In the genomic region with DNA sequence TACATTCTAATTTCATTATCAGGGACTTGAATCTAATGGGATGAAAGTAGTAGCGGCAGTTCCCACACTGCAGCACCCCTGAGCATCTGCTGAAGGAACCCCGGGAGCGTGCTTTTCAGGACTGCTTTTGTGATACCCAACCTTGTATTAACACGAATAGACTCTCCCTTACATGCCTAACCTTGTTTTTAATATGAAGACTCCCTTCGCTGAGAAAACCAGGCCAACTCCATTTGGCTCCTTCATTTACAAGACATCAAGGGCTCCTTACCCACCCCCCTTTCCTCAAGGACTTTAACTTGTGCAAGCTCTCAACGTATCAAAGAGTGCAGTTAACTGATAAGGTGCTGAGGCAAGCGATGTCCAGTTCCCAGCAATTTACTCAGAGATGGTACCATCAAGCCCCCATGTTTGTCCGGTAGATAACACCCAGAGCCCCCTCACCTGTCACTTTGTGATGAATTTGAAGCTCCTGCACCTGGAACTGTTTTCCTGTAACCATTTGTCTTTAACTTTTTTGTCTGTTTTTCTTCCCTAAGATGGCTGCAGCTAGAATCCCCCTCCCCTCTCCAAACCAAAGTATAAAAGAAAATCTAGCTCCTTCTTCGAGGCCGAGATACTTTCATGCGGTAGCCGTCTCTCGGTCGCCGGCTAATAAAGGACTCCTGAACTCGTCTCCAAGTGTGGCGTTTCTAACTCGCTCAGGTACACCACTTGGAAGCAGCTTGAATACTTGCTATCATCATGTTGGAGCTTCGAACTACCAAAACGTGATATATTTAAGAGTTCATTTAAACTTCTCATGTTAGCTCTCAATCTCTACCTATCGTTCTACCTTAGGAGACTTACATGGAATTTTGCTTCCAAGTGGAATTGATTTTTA, we compare ENCODE assay signal across 1 cellular context.
TF ChIP-seq lines count a peak whose summit lies in the region.

No MANE protein-coding gene starts in this region.

TF ChIP-seq in WTC11, 78 proteins besides CTCF, POLR2A, EP300 and RAD21 (continued from another document):
- TF ChIP-seq, protein P1, sequence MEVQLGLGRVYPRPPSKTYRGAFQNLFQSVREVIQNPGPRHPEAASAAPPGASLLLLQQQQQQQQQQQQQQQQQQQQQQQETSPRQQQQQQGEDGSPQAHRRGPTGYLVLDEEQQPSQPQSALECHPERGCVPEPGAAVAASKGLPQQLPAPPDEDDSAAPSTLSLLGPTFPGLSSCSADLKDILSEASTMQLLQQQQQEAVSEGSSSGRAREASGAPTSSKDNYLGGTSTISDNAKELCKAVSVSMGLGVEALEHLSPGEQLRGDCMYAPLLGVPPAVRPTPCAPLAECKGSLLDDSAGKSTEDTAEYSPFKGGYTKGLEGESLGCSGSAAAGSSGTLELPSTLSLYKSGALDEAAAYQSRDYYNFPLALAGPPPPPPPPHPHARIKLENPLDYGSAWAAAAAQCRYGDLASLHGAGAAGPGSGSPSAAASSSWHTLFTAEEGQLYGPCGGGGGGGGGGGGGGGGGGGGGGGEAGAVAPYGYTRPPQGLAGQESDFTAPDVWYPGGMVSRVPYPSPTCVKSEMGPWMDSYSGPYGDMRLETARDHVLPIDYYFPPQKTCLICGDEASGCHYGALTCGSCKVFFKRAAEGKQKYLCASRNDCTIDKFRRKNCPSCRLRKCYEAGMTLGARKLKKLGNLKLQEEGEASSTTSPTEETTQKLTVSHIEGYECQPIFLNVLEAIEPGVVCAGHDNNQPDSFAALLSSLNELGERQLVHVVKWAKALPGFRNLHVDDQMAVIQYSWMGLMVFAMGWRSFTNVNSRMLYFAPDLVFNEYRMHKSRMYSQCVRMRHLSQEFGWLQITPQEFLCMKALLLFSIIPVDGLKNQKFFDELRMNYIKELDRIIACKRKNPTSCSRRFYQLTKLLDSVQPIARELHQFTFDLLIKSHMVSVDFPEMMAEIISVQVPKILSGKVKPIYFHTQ (CRISPR knock-in tag; IDR thresholded peaks at IDR 0.05), result 0 out of 2 replicates have a peak, but pooled peaks have one; percentile 13
- TF ChIP-seq, protein P2, sequence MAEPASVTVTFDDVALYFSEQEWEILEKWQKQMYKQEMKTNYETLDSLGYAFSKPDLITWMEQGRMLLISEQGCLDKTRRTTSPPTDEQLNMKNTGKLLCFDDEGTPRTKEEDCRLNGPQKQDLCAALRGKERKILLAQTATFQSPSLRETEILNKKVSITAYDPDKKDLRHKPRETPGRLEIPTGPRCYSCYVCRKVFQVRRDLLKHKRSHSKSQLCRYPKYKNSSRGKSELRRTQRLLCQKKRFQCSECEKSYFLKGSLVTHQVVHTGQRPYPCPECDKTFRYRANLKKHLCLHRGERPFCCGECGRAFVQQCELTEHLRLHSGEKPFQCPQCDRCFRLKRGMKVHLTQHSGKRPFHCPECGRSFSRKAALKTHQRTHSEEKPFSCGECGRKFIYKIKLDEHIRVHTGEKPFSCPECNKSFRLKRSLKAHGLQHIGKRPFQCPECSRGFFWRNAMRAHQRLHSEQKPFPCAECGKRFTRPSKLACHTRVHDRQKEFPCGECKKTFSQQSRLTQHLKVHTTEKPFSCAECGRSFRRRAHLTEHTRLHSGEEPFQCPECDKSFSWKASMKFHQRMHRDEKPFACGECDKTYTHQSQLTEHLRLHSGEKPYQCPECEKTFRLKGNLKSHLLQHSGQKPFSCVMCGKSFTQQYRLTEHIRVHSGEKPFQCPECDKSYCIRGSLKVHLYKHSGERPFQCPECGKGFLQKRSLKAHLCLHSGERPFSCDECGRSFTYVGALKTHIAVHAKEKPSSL (CRISPR knock-in tag; conservative IDR thresholded peaks at IDR 0.05), result peak; percentile 47
- TF ChIP-seq, protein P3, sequence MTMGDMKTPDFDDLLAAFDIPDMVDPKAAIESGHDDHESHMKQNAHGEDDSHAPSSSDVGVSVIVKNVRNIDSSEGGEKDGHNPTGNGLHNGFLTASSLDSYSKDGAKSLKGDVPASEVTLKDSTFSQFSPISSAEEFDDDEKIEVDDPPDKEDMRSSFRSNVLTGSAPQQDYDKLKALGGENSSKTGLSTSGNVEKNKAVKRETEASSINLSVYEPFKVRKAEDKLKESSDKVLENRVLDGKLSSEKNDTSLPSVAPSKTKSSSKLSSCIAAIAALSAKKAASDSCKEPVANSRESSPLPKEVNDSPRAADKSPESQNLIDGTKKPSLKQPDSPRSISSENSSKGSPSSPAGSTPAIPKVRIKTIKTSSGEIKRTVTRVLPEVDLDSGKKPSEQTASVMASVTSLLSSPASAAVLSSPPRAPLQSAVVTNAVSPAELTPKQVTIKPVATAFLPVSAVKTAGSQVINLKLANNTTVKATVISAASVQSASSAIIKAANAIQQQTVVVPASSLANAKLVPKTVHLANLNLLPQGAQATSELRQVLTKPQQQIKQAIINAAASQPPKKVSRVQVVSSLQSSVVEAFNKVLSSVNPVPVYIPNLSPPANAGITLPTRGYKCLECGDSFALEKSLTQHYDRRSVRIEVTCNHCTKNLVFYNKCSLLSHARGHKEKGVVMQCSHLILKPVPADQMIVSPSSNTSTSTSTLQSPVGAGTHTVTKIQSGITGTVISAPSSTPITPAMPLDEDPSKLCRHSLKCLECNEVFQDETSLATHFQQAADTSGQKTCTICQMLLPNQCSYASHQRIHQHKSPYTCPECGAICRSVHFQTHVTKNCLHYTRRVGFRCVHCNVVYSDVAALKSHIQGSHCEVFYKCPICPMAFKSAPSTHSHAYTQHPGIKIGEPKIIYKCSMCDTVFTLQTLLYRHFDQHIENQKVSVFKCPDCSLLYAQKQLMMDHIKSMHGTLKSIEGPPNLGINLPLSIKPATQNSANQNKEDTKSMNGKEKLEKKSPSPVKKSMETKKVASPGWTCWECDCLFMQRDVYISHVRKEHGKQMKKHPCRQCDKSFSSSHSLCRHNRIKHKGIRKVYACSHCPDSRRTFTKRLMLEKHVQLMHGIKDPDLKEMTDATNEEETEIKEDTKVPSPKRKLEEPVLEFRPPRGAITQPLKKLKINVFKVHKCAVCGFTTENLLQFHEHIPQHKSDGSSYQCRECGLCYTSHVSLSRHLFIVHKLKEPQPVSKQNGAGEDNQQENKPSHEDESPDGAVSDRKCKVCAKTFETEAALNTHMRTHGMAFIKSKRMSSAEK (CRISPR knock-in tag; IDR thresholded peaks at IDR 0.05; ENCODE audit: borderline replicate concordance), result 0 out of 2 replicates have a peak, but pooled peaks have one; percentile 37
